In genomic region chr3:152769523-152769922, GRCh38 we compare ENCODE assay signal across 13 cellular contexts.
DNase-seq lines count a peak whose midpoint lies in the region; ATAC-seq and TF ChIP-seq lines count a peak whose summit lies in the region.
"Had no signal": no experiment of that assay in that cellular context is flagged by ENCODE, and none has a peak within 500 bp of the region (broad histone marks: within the 10 kb centered on the region; RNA-seq: fewer than 3 reads in every experiment).

No MANE protein-coding gene starts in this region.

- TF ChIP-seq EP300 in transverse colon (IDR thresholded peaks at IDR 0.05; ENCODE audit: low read depth) = no peak

- no peak overlapping the region for H3K4me3 ChIP-seq in transverse colon

- peaks cover 2% of the 10 kb centered on the region for H3K9me3 Mint-ChIP-seq in activated CD8-positive, alpha-beta memory T cell treated with anti-CD3 and anti-CD28 coated beads, Interleukin-2, amount 10 ng/mL, durations not matched to agents 7 days and 5 days (ENCODE audit: low read depth)
- H3K9me3 Mint-ChIP-seq: activated CD4-positive, alpha-beta memory T cell treated with anti-CD3 and anti-CD28 coated beads, Interleukin-2, amount 10 ng/mL, durations not matched to agents 7 days and 5 days had no signal

- H3K36me3 ChIP-seq in transverse colon = no peaks in the 10 kb centered on the region

- peak; percentile 92 for ATAC-seq in HG02610 (IDR thresholded peaks at IDR 0.05; ENCODE audit: unreplicated experiment)
- ATAC-seq in HG03521 (IDR thresholded peaks at IDR 0.05; ENCODE audit: unreplicated experiment) = peak; percentile 81
- no peak for ATAC-seq in activated CD8-positive, alpha-beta memory T cell treated with anti-CD3 and anti-CD28 coated beads, Interleukin-2, amount 10 ng/mL, durations not matched to agents 7 days and 5 days

- no peak for TF ChIP-seq CTCF in transverse colon (IDR thresholded peaks at IDR 0.05)

- in situ Hi-C loops in transverse colon (cut with MboI; ENCODE audit: low pct_ligation_motif_present in 1 of 4, low pct_unique_long_range_greater_than_20kb in 1 of 4, low sequenced_read_pairs in 3 of 4) = no loop called here

- H3K4me3 Mint-ChIP-seq in activated CD8-positive, alpha-beta memory T cell treated with anti-CD3 and anti-CD28 coated beads, Interleukin-2, amount 10 ng/mL, durations not matched to agents 7 days and 5 days = no peak overlapping the region
- H3K4me3 Mint-ChIP-seq: activated CD4-positive, alpha-beta memory T cell treated with anti-CD3 and anti-CD28 coated beads, Interleukin-2, amount 10 ng/mL, durations not matched to agents 7 days and 5 days; IgD-negative memory B cell had no signal

- no peak for TF ChIP-seq POLR2A in transverse colon (IDR thresholded peaks at IDR 0.05)

- no peaks in the 10 kb centered on the region for H3K9me3 ChIP-seq in transverse colon

- H3K4me1 ChIP-seq in transverse colon = peaks cover 0 to 14% (median 6%) of the 10 kb centered on the region in 4 donors

- no peak overlapping the region for H3K27ac Mint-ChIP-seq in activated CD8-positive, alpha-beta memory T cell treated with anti-CD3 and anti-CD28 coated beads, Interleukin-2, amount 10 ng/mL, durations not matched to agents 7 days and 5 days
- H3K27ac Mint-ChIP-seq: activated CD4-positive, alpha-beta memory T cell treated with anti-CD3 and anti-CD28 coated beads, Interleukin-2, amount 10 ng/mL, durations not matched to agents 7 days and 5 days; IgD-negative memory B cell had no signal

- CTCF ChIA-PET in activated CD8-positive, alpha-beta memory T cell treated with anti-CD3 and anti-CD28 coated beads, Interleukin-2, amount 10 ng/mL, durations not matched to agents 7 days and 5 days (lab: Charles Lee) = no interaction called here

- H3K27me3 ChIP-seq in transverse colon = no peaks in the 10 kb centered on the region

- H3K27ac ChIP-seq in transverse colon = no peak overlapping the region

- no peaks in the 10 kb centered on the region for H3K27me3 Mint-ChIP-seq in activated CD8-positive, alpha-beta memory T cell treated with anti-CD3 and anti-CD28 coated beads, Interleukin-2, amount 10 ng/mL, durations not matched to agents 7 days and 5 days
- H3K27me3 Mint-ChIP-seq: activated CD4-positive, alpha-beta memory T cell treated with anti-CD3 and anti-CD28 coated beads, Interleukin-2, amount 10 ng/mL, durations not matched to agents 7 days and 5 days had no signal

- DNase-seq in SIG-M5 treated with dmso at 0.1 percent for 504 hours (lab: John Stamatoyannopoulos, UW; ENCODE audit: unreplicated experiment) (peak; percentile 33), SIG-M5 (lab: John Stamatoyannopoulos, UW) (no peak), renal cortical epithelial cell (ENCODE audit: low read depth) (peak; percentile 18), transverse colon (no peak)
- DNase-seq in activated CD8-positive, alpha-beta memory T cell treated with anti-CD3 and anti-CD28 coated beads, Interleukin-2, amount 10 ng/mL, durations not matched to agents 7 days and 5 days = no peak
- no peak for DNase-seq in activated CD4-positive, alpha-beta T cell treated with anti-CD3 and anti-CD28 coated beads for 48 hours
- DNase-seq: activated CD4-positive, alpha-beta memory T cell treated with anti-CD3 and anti-CD28 coated beads, Interleukin-2, amount 10 ng/mL, durations not matched to agents 7 days and 5 days; anterior cingulate cortex; DND-41; NCI-H524 treated with DMSO at 0.1 percent for 48 hours had no signal

- intact Hi-C loops in transverse colon (cut with DNase I; ENCODE audit: low total_unique reads) = no loop called here

- no peaks in the 10 kb centered on the region for H3K36me3 Mint-ChIP-seq in activated CD8-positive, alpha-beta memory T cell treated with anti-CD3 and anti-CD28 coated beads, Interleukin-2, amount 10 ng/mL, durations not matched to agents 7 days and 5 days

- no peaks in the 10 kb centered on the region for H3K4me1 Mint-ChIP-seq in activated CD8-positive, alpha-beta memory T cell treated with anti-CD3 and anti-CD28 coated beads, Interleukin-2, amount 10 ng/mL, durations not matched to agents 7 days and 5 days
- H3K4me1 Mint-ChIP-seq: activated CD4-positive, alpha-beta memory T cell treated with anti-CD3 and anti-CD28 coated beads, Interleukin-2, amount 10 ng/mL, durations not matched to agents 7 days and 5 days had no signal

Comparison
In these comparisons a context has a peak if more than half of its experiments do, and no peak if none do; other contexts are left out.
1. DNase-seq: peak in SIG-M5 treated with dmso at 0.1 percent for 504 hours (single experiment) and renal cortical epithelial cell (single experiment); none in SIG-M5 (single experiment), transverse colon (single experiment), activated CD8-positive, alpha-beta memory T cell treated with anti-CD3 and anti-CD28 coated beads, Interleukin-2, amount 10 ng/mL, durations not matched to agents 7 days and 5 days (single experiment) and activated CD4-positive, alpha-beta T cell treated with anti-CD3 and anti-CD28 coated beads for 48 hours (single experiment).